In genomic region chr2:11562011-11562410, GRCh38 we compare ENCODE assay signal across 26 cellular contexts. TPM values are rescaled to one million over a fixed set of nuclear protein-coding genes. Genes with fewer than 3 reads are reported as not detected.
A peak's percentile ranks its signal among the peaks of the same experiment; 100 is the strongest.
DNase-seq lines count a peak whose midpoint lies in the region; ATAC-seq and TF ChIP-seq lines count a peak whose summit lies in the region.
"Had no signal": no experiment of that assay in that cellular context is flagged by ENCODE, and none has a peak within 500 bp of the region (broad histone marks: within the 10 kb centered on the region; RNA-seq: fewer than 3 reads in every experiment).

No MANE protein-coding gene starts in this region.

- POLR2A ChIA-PET in MCF 10A (lab: Yijun Ruan, JAX), result interaction anchor here (1.6 kb wide), 1 partner anchor 29 kb away, joined by 5 read pairs; the partner anchor contains the start of gene GREB1

- no peak overlapping the region for H3K9ac ChIP-seq in mammary epithelial cell (ENCODE audit: insufficient read depth, low read length)
- H3K9ac ChIP-seq: parathyroid adenoma had no signal

- in situ Hi-C loops in mammary epithelial cell (cut with MboI; ENCODE audit: low sequenced_read_pairs in 2 of 2), result no loop called here
- in situ Hi-C loops in ACHN (cut with HindIII; ENCODE audit: low pct_ligation_motif_present, low pct_unique_long_range_greater_than_20kb, low sequenced_read_pairs), result no loop called here

- 81% methylated on average over 10 of the region's 10 CpGs for WGBS in mammary epithelial cell (ENCODE audit: low coverage, missing lambda C conversion rate)

- no peak overlapping the region for H3K4me2 ChIP-seq in mammary epithelial cell (ENCODE audit: insufficient read depth, low read depth, low read length)
- H3K4me2 ChIP-seq: smooth muscle cell had no signal

- CTCF ChIA-PET in mammary epithelial cell (lab: Charles Lee; ENCODE audit: low non-redundant PET) (no interaction called here), MCF 10A (lab: Yijun Ruan, JAX) (interaction anchor here (0.6 to 2.3 kb wide), 5 partner anchors 18 to 120 kb away, joined by 3 to 18 read pairs (median 3); no protein-coding TSS in a partner anchor)

- no peak overlapping the region for H3K4me3 ChIP-seq in mammary epithelial cell (replicated peaks in 1 of 3; ENCODE audit: insufficient read depth in 1 of 3, low read depth in 2 of 3, low read length in 3 of 3)
- H3K4me3 ChIP-seq: gastroesophageal sphincter, SJSA1, smooth muscle cell, tibial nerve had no signal

- ATAC-seq in foreskin keratinocyte, result peak; percentile 59
- ATAC-seq in sciatic nerve, result no peak
- no peak for ATAC-seq in GM18511 (IDR thresholded peaks at IDR 0.05; ENCODE audit: unreplicated experiment)
- ATAC-seq: activated T-cell treated with anti-CD3 and anti-CD28 coated beads, Interleukin-2, amount 50 U/mL, for 4 hours; gastroesophageal sphincter; Panc1 had no signal

- peak; percentile 9 for DNase-seq in mammary epithelial cell
- no peak for DNase-seq in MCF 10A (ENCODE audit: unreplicated experiment)
- peak; percentile 35 for DNase-seq in RPMI7951 (ENCODE audit: low read depth)
- DNase-seq in foreskin keratinocyte, result peak; percentile 30 to 49
- DNase-seq in sciatic nerve (ENCODE audit: low spot score), result peak; percentile 1
- DNase-seq in NCI-H226, result no peak
- DNase-seq in ACHN, result no peak
- DNase-seq: activated CD4-positive, alpha-beta T cell treated with anti-CD3 and anti-CD28 coated beads, Interleukin-2, amount 50 U/mL, for 1 hour; activated naive CD4-positive, alpha-beta T cell; activated T-cell treated with anti-CD3 and anti-CD28 coated beads, Interleukin-2, amount 50 U/mL, for 4 hours; CD4-positive, alpha-beta memory T cell; dermis blood vessel endothelial cell; NCI-H1417 treated with DMSO at 0.1 percent for 48 hours; NCI-H2029 treated with DMSO at 0.1 percent for 48 hours; NCI-H69; stimulated activated CD4-positive, alpha-beta T cell treated with anti-CD3 and anti-CD28 coated beads, Interleukin-2, amount 100 ng/mL, for 24 hours; stimulated activated CD8-positive, alpha-beta memory T cell treated with anti-CD3 and anti-CD28 coated beads, Interleukin-4, amount 100 ng/mL, for 48 hours; T-helper 9 cell had no signal

- H3K4me1 ChIP-seq in mammary epithelial cell (ENCODE audit: insufficient read depth, low read length), result peaks cover 5% of the 10 kb centered on the region
- H3K4me1 ChIP-seq in foreskin keratinocyte, result no peaks in the 10 kb centered on the region
- H3K4me1 ChIP-seq: gastroesophageal sphincter, tibial nerve had no signal

- no peaks in the 10 kb centered on the region for H3K9me3 ChIP-seq in mammary epithelial cell (replicated peaks; ENCODE audit: insufficient read depth, low read length)
- H3K9me3 ChIP-seq: gastroesophageal sphincter, SJSA1, tibial nerve had no signal

- H4K20me1 ChIP-seq in mammary epithelial cell (ENCODE audit: insufficient read depth, low read length), result no peaks in the 10 kb centered on the region

- H3K27me3 ChIP-seq in mammary epithelial cell (ENCODE audit: insufficient read depth, low read length), result peaks cover 4% of the 10 kb centered on the region
- H3K27me3 ChIP-seq in foreskin keratinocyte, result peaks cover 21% of the 10 kb centered on the region
- H3K27me3 ChIP-seq: SJSA1, tibial nerve had no signal

- dilution Hi-C loops in mammary epithelial cell (cut with HindIII; ENCODE audit: low sequenced_read_pairs), result no loop called here

- intact Hi-C loops in mammary epithelial cell (cut with micrococcal nuclease), result no loop called here
- intact Hi-C loops in MCF 10A (cut with micrococcal nuclease), result no loop called here
- intact Hi-C loops in sciatic nerve (cut with DNase I), result no loop called here

- peaks cover 5% of the 10 kb centered on the region for H3K4me1 Mint-ChIP-seq in MCF 10A (ENCODE audit: insufficient read depth, unreplicated experiment)
- H3K4me1 Mint-ChIP-seq: B cell; CD4-positive, alpha-beta memory T cell had no signal

- H3K79me2 ChIP-seq in mammary epithelial cell (ENCODE audit: insufficient read depth, low read length), result no peaks in the 10 kb centered on the region
- H3K79me2 ChIP-seq: parathyroid adenoma had no signal

- no peak overlapping the region for H3K27ac Mint-ChIP-seq in MCF 10A (ENCODE audit: low read depth, unreplicated experiment)
- H3K27ac Mint-ChIP-seq: B cell; CD4-positive, alpha-beta memory T cell had no signal

- no peak overlapping the region for H3K4me3 Mint-ChIP-seq in MCF 10A (ENCODE audit: unreplicated experiment)
- H3K4me3 Mint-ChIP-seq: activated T-cell treated with anti-CD3 and anti-CD28 coated beads, Interleukin-2, amount 50 U/mL, for 4 hours; B cell; CD4-positive, alpha-beta memory T cell had no signal

- peaks cover 12% of the 10 kb centered on the region for H3K27me3 Mint-ChIP-seq in MCF 10A (ENCODE audit: insufficient read depth, unreplicated experiment)

- H3K36me3 Mint-ChIP-seq in MCF 10A (ENCODE audit: insufficient read depth, unreplicated experiment), result peaks cover 7% of the 10 kb centered on the region
- H3K36me3 Mint-ChIP-seq: CD4-positive, alpha-beta memory T cell had no signal

- no peaks in the 10 kb centered on the region for H3K36me3 ChIP-seq in mammary epithelial cell (ENCODE audit: insufficient read depth, low read length)
- H3K36me3 ChIP-seq: SJSA1 had no signal

- no TSS peak for BruUV-seq in mammary epithelial cell (replicated peaks; lab: Mats Ljungman, UMichigan)
- BruUV-seq in MCF 10A (replicated peaks; lab: Mats Ljungman, UMichigan), result no TSS peak

- H3K27ac ChIP-seq in mammary epithelial cell (ENCODE audit: insufficient read depth, low read depth, low read length) (no peak overlapping the region), foreskin keratinocyte (no peak overlapping the region)
- H3K27ac ChIP-seq: gastroesophageal sphincter, parathyroid adenoma, SJSA1, tibial nerve had no signal

- H2AFZ ChIP-seq in mammary epithelial cell (ENCODE audit: low read depth, low read length), result no peak overlapping the region
- H2AFZ ChIP-seq: parathyroid adenoma had no signal

- TF ChIP-seq CTCF in mammary epithelial cell (conservative IDR thresholded peaks at IDR 0.05 in 1 of 2, IDR thresholded peaks at IDR 0.05 in 1 of 2; ENCODE audit: extremely low read depth in 1 of 2, insufficient read depth in 1 of 2, low read depth in 1 of 2, low read length in 2 of 2) (no peak), MCF 10A (IDR thresholded peaks at IDR 0.05; ENCODE audit: unreplicated experiment) (no peak), foreskin keratinocyte (conservative IDR thresholded peaks at IDR 0.05) (no peak)

- H3K9me3 Mint-ChIP-seq in MCF 10A (ENCODE audit: unreplicated experiment), result no peaks in the 10 kb centered on the region
- H3K9me3 Mint-ChIP-seq: activated T-cell treated with anti-CD3 and anti-CD28 coated beads, Interleukin-2, amount 50 U/mL, for 4 hours; CD4-positive, alpha-beta memory T cell had no signal

RNA-seq across cellular contexts. Expression of gene GREB1, which starts 28.2 kb away (rescaled TPM):
- 1 to 10 TPM; 2.1 to 2.2 TPM for total RNA-seq in mammary epithelial cell
- polyA plus RNA-seq in mammary epithelial cell, result 0.28 TPM
- 1.7 TPM for polyA minus RNA-seq in mammary epithelial cell
- total RNA-seq in MCF 10A (2022), result 1.7 and 2.3 TPM in 2 replicates
- total RNA-seq in RPMI7951 (2014; rRNA removed; shearing (Covaris generic)), result 0.78 and 0.84 TPM in 2 replicates
- total RNA-seq in foreskin keratinocyte, result 0.03 and 0.11 TPM in 2 replicates
- 0.03 TPM in 1 of 2 replicates, not detected in the other for polyA plus RNA-seq in foreskin keratinocyte
- 6.5 TPM for total RNA-seq in sciatic nerve
- total RNA-seq: SJSA1 had no signal
- polyA plus RNA-seq: CD4-positive, alpha-beta memory T cell had no signal

Comparison
In these comparisons a context has a peak if more than half of its experiments do, and no peak if none do; other contexts are left out.
1. DNase-seq: peak in mammary epithelial cell (single experiment), RPMI7951 (single experiment), foreskin keratinocyte (2 of 2) and sciatic nerve (single experiment); none in MCF 10A (single experiment), NCI-H226 (single experiment) and ACHN (single experiment).